In the genomic region with DNA sequence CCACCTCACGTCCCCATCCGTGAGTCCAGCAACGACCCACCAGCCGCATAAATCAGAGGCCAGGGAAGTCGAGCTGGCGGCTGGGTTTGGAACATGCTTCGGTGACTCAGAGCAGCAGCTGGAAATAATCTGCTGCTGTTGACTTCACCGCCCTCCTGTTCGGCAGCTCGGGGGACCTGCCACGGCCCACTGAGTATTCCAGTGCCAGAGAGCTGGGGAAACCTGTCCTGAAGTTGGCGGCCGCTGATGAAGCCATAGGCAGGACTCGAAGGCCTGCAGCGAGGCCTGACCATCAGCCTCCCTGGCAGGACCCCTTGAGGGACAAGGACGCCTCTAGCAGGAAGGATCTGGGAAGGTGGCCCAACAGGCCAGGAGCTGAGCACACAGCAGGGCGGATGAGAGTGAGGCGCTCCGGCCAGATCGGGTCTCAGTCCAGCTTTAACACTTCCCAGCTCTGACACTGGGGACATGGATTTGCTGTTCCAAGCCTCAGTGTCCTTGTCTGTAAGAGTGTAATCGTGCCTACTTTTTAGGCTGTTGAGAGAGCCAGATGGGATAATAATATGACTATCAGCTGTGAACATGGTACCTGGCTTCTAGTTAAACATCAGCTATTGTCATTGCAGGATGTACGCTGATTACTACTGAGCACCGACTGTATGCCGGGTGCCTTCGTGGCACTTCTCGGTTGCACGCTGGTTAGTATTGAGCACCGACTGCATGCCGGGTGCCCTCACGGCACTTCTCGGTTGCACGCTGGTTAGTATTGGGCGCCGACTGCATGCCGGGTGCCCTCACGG, we compare ENCODE assay signal across 11 cellular contexts. TPM values are rescaled to one million over a fixed set of nuclear protein-coding genes. Genes with fewer than 3 reads are reported as not detected.
DNase-seq lines count a peak whose midpoint lies in the region; ATAC-seq and TF ChIP-seq lines count a peak whose summit lies in the region.
"Had no signal": no experiment of that assay in that cellular context is flagged by ENCODE, and none has a peak within 500 bp of the region (broad histone marks: within the 10 kb centered on the region; RNA-seq: fewer than 3 reads in every experiment).

No MANE protein-coding gene starts in this region.

- TF ChIP-seq CTCF in gastroesophageal sphincter (IDR thresholded peaks at IDR 0.05): peak in 2 of 4 experiments; percentile 2 to 4

- peaks cover 34% of the 10 kb centered on the region for H3K27me3 Mint-ChIP-seq in stimulated activated memory B cell treated with anti-CD40 and anti-IgM and Interleukin-4, amounts not matched to agents 10 μg/mL and 1 μg/mL and 100 μg/mL, for 72 hours
- H3K27me3 Mint-ChIP-seq: activated naive CD8-positive, alpha-beta T cell had no signal

- H3K4me1 ChIP-seq in BLaER1 (peaks cover 35% of the 10 kb centered on the region), gastroesophageal sphincter (peaks cover 0 to 78% (median 37%) of the 10 kb centered on the region in 3 donors), rectal smooth muscle tissue (ENCODE audit: control insufficient read depth, insufficient read depth, low read length) (peaks cover 26% of the 10 kb centered on the region)

- H3K36me3 Mint-ChIP-seq in stimulated activated memory B cell treated with anti-CD40 and anti-IgM and Interleukin-4, amounts not matched to agents 10 μg/mL and 1 μg/mL and 100 μg/mL, for 72 hours: no peaks in the 10 kb centered on the region
- H3K36me3 Mint-ChIP-seq: activated naive CD8-positive, alpha-beta T cell had no signal

- H3K27me3 ChIP-seq in BLaER1: no peaks in the 10 kb centered on the region; the same call in 1 of the 2 replicates
- no peaks in the 10 kb centered on the region for H3K27me3 ChIP-seq in gastroesophageal sphincter
- no peaks in the 10 kb centered on the region for H3K27me3 ChIP-seq in rectal smooth muscle tissue (ENCODE audit: control insufficient read depth, insufficient read depth, low read length)

- TF ChIP-seq POLR2A in gastroesophageal sphincter (IDR thresholded peaks at IDR 0.05): no peak

- H3K4me2 ChIP-seq in BLaER1: peak overlapping the region; percentile 59

- H3K9ac ChIP-seq in BLaER1 (no peak overlapping the region), rectal smooth muscle tissue (ENCODE audit: low read length) (no peak overlapping the region)

- H3K4me1 Mint-ChIP-seq in stimulated activated memory B cell treated with anti-CD40 and anti-IgM and Interleukin-4, amounts not matched to agents 10 μg/mL and 1 μg/mL and 100 μg/mL, for 72 hours: peaks cover 8% of the 10 kb centered on the region

- 43% methylated on average over 7 of the region's 36 CpGs; no CpG with 5 or more reads in 1 of the 2 donors for WGBS in gastroesophageal sphincter (ENCODE audit: low coverage in 1 of 2), 2 donors

- H3K4me3 Mint-ChIP-seq in stimulated activated memory B cell treated with anti-CD40 and anti-IgM and Interleukin-4, amounts not matched to agents 10 μg/mL and 1 μg/mL and 100 μg/mL, for 72 hours: no peak overlapping the region
- H3K4me3 Mint-ChIP-seq: activated naive CD8-positive, alpha-beta T cell had no signal

- no peaks in the 10 kb centered on the region for H3K9me3 ChIP-seq in BLaER1
- no peaks in the 10 kb centered on the region for H3K9me3 ChIP-seq in gastroesophageal sphincter

- H3K4me3 ChIP-seq in BLaER1: no peak overlapping the region
- H3K4me3 ChIP-seq in gastroesophageal sphincter: no peak overlapping the region
- no peak overlapping the region for H3K4me3 ChIP-seq in rectal smooth muscle tissue (ENCODE audit: low read length)

- H3K27ac ChIP-seq in BLaER1 (no peak overlapping the region), gastroesophageal sphincter (peak overlapping the region in 3 of 4 donors; percentile 74 to 84 (median 77)), rectal smooth muscle tissue (ENCODE audit: low read depth, low read length) (peak overlapping the region; percentile 90)

- H3K27ac Mint-ChIP-seq in stimulated activated memory B cell treated with anti-CD40 and anti-IgM and Interleukin-4, amounts not matched to agents 10 μg/mL and 1 μg/mL and 100 μg/mL, for 72 hours: no peak overlapping the region
- H3K27ac Mint-ChIP-seq: activated naive CD8-positive, alpha-beta T cell had no signal

- no peaks in the 10 kb centered on the region for H3K9me3 Mint-ChIP-seq in stimulated activated memory B cell treated with anti-CD40 and anti-IgM and Interleukin-4, amounts not matched to agents 10 μg/mL and 1 μg/mL and 100 μg/mL, for 72 hours

- H3K36me3 ChIP-seq in BLaER1 (no peaks in the 10 kb centered on the region), gastroesophageal sphincter (no peaks in the 10 kb centered on the region), rectal smooth muscle tissue (ENCODE audit: control insufficient read depth, insufficient read depth, low read length) (no peaks in the 10 kb centered on the region)

- peak; percentile 70 for ATAC-seq in gastroesophageal sphincter
- ATAC-seq in GM19395 (IDR thresholded peaks at IDR 0.05; ENCODE audit: unreplicated experiment): no peak
- no peak for ATAC-seq in HG03354 (IDR thresholded peaks at IDR 0.05; ENCODE audit: poor library complexity, severe bottlenecking, unreplicated experiment)
- no peak for ATAC-seq in stimulated activated memory B cell treated with anti-CD40 and anti-IgM and Interleukin-4, amounts not matched to agents 10 μg/mL and 1 μg/mL and 100 μg/mL, for 72 hours

- DNase-seq in SHP77 treated with DMSO at 0.1 percent for 48 hours (lab: John Stamatoyannopoulos, UW): peak; percentile 37
- DNase-seq in NCI-H1417 treated with DMSO at 0.1 percent for 48 hours (lab: John Stamatoyannopoulos, UW): no peak
- DNase-seq: Calu3, NCI-H1930 had no signal

- no peak for TF ChIP-seq EP300 in gastroesophageal sphincter (IDR thresholded peaks at IDR 0.05)

- H4K20me1 ChIP-seq in BLaER1: no peaks in the 10 kb centered on the region

RNA-seq across cellular contexts. Expression of a gene that starts 50.4 kb away (rescaled TPM):
- total RNA-seq in gastroesophageal sphincter: not detected
- total RNA-seq: Calu3 had no signal
